In the genomic region with DNA sequence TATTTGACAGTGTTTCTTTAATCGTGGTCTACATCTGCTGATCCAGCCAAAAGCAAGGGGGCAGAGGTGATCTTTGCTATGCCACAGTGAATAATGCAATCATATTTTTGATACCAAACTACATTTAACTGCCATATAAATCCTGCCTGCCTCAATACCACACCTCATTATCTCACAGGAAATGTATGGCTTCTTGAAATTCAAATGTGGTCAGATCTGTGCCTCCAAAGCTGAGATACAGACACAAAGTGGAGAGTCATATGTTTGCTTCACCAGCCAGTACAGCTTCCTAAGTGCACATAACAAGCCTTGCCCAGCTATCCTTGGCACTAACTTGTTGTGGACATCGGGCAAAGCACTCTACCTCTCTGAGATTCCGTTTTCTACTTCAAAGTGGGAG, we compare ENCODE assay signal across 1 cellular context.
TF ChIP-seq lines count a peak whose summit lies in the region.

No MANE protein-coding gene starts in this region.

TF ChIP-seq in GM23338, 12 proteins besides CTCF, POLR2A, EP300 and RAD21 (continued from another document):
- TF ChIP-seq, protein P1, sequence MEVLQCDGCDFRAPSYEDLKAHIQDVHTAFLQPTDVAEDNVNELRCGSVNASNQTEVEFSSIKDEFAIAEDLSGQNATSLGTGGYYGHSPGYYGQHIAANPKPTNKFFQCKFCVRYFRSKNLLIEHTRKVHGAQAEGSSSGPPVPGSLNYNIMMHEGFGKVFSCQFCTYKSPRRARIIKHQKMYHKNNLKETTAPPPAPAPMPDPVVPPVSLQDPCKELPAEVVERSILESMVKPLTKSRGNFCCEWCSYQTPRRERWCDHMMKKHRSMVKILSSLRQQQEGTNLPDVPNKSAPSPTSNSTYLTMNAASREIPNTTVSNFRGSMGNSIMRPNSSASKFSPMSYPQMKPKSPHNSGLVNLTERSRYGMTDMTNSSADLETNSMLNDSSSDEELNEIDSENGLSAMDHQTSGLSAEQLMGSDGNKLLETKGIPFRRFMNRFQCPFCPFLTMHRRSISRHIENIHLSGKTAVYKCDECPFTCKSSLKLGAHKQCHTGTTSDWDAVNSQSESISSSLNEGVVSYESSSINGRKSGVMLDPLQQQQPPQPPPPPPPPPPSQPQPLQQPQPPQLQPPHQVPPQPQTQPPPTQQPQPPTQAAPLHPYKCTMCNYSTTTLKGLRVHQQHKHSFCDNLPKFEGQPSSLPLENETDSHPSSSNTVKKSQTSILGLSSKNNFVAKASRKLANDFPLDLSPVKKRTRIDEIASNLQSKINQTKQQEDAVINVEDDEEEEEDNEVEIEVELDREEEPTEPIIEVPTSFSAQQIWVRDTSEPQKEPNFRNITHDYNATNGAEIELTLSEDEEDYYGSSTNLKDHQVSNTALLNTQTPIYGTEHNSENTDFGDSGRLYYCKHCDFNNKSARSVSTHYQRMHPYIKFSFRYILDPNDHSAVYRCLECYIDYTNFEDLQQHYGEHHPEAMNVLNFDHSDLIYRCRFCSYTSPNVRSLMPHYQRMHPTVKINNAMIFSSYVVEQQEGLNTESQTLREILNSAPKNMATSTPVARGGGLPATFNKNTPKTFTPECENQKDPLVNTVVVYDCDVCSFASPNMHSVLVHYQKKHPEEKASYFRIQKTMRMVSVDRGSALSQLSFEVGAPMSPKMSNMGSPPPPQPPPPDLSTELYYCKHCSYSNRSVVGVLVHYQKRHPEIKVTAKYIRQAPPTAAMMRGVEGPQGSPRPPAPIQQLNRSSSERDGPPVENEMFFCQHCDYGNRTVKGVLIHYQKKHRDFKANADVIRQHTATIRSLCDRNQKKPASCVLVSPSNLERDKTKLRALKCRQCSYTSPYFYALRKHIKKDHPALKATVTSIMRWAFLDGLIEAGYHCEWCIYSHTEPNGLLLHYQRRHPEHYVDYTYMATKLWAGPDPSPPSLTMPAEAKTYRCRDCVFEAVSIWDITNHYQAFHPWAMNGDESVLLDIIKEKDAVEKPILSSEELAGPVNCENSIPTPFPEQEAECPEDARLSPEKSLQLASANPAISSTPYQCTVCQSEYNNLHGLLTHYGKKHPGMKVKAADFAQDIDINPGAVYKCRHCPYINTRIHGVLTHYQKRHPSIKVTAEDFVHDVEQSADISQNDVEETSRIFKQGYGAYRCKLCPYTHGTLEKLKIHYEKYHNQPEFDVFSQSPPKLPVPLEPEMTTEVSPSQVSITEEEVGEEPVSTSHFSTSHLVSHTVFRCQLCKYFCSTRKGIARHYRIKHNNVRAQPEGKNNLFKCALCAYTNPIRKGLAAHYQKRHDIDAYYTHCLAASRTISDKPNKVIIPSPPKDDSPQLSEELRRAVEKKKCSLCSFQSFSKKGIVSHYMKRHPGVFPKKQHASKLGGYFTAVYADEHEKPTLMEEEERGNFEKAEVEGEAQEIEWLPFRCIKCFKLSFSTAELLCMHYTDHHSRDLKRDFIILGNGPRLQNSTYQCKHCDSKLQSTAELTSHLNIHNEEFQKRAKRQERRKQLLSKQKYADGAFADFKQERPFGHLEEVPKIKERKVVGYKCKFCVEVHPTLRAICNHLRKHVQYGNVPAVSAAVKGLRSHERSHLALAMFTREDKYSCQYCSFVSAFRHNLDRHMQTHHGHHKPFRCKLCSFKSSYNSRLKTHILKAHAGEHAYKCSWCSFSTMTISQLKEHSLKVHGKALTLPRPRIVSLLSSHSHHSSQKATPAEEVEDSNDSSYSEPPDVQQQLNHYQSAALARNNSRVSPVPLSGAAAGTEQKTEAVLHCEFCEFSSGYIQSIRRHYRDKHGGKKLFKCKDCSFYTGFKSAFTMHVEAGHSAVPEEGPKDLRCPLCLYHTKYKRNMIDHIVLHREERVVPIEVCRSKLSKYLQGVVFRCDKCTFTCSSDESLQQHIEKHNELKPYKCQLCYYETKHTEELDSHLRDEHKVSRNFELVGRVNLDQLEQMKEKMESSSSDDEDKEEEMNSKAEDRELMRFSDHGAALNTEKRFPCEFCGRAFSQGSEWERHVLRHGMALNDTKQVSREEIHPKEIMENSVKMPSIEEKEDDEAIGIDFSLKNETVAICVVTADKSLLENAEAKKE (CRISPR knock-in tag; IDR thresholded peaks at IDR 0.05) = no peak
- TF ChIP-seq NANOG (IDR thresholded peaks at IDR 0.05; ENCODE audit: borderline replicate concordance) = no peak
- no peak for TF ChIP-seq CREB1 (CRISPR knock-in tag; IDR thresholded peaks at IDR 0.05; ENCODE audit: low read depth)
- TF ChIP-seq EZH2phosphoT487 (IDR thresholded peaks at IDR 0.05; ENCODE audit: unreplicated experiment) = no peak
- no peak for TF ChIP-seq ZNF114 (CRISPR knock-in tag; IDR thresholded peaks at IDR 0.05)
- TF ChIP-seq, protein P2, sequence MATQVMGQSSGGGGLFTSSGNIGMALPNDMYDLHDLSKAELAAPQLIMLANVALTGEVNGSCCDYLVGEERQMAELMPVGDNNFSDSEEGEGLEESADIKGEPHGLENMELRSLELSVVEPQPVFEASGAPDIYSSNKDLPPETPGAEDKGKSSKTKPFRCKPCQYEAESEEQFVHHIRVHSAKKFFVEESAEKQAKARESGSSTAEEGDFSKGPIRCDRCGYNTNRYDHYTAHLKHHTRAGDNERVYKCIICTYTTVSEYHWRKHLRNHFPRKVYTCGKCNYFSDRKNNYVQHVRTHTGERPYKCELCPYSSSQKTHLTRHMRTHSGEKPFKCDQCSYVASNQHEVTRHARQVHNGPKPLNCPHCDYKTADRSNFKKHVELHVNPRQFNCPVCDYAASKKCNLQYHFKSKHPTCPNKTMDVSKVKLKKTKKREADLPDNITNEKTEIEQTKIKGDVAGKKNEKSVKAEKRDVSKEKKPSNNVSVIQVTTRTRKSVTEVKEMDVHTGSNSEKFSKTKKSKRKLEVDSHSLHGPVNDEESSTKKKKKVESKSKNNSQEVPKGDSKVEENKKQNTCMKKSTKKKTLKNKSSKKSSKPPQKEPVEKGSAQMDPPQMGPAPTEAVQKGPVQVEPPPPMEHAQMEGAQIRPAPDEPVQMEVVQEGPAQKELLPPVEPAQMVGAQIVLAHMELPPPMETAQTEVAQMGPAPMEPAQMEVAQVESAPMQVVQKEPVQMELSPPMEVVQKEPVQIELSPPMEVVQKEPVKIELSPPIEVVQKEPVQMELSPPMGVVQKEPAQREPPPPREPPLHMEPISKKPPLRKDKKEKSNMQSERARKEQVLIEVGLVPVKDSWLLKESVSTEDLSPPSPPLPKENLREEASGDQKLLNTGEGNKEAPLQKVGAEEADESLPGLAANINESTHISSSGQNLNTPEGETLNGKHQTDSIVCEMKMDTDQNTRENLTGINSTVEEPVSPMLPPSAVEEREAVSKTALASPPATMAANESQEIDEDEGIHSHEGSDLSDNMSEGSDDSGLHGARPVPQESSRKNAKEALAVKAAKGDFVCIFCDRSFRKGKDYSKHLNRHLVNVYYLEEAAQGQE (IDR thresholded peaks at IDR 0.05; ENCODE audit: unreplicated experiment) = no peak
- no peak for TF ChIP-seq POLR2AphosphoS5 (IDR thresholded peaks at IDR 0.05; ENCODE audit: low read depth)
